Comparison of ENCODE assay signal across 33 cellular contexts in the genomic region with DNA sequence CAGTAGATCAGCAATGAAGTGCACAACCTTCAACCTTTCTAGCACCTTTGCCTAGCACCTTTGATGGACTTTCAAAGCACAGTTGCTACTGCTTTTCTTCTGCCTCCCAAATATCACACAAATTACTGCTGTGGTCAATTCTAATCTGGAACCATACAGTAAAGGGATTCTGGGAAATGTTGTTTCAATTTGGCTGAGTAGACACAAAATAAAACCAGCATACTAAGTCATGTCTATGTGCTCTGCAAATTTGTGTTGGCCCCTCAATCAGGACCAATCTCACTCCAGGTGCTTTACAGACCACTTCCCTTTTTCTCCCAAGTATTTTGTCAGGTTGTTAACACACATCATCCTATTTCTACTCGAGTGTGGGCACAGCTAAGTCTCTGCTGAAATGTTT. TPM values are rescaled to one million over a fixed set of nuclear protein-coding genes. Genes with fewer than 3 reads are reported as not detected.
"Had no signal": no experiment of that assay in that cellular context is flagged by ENCODE, and none has a peak within 500 bp of the region (broad histone marks: within the 10 kb centered on the region; RNA-seq: fewer than 3 reads in every experiment).

No MANE protein-coding gene starts in this region.

- H3K9me3 Mint-ChIP-seq: natural killer cell; nephron; neural progenitor cell; stimulated activated effector memory CD8-positive, alpha-beta T cell treated with anti-CD3 and anti-CD28 coated beads, Interleukin-12 subunit alpha, Interleukin-12 subunit beta, amount 100 ng/mL, for 72 hours; stimulated activated naive B cell treated with anti-CD40 and anti-IgM and Interleukin-4, amounts not matched to agents 10 μg/mL and 1 μg/mL and 100 μg/mL, for 72 hours; stimulated activated naive CD8-positive, alpha-beta T cell treated with anti-CD3 and anti-CD28 coated beads, Interleukin-15, Interleukin-2, amounts not matched to agents 100 ng/mL and 50 ng/mL, for 24 hours had no signal

- H3K27me3 Mint-ChIP-seq: progenitor cell of endocrine pancreas; stimulated activated naive B cell treated with anti-CD40 and anti-IgM and Interleukin-4, amounts not matched to agents 10 μg/mL and 1 μg/mL and 100 μg/mL, for 72 hours; stimulated activated naive CD8-positive, alpha-beta T cell treated with anti-CD3 and anti-CD28 coated beads, Interleukin-15, Interleukin-2, amounts not matched to agents 100 ng/mL and 50 ng/mL, for 24 hours had no signal

- H3K27me3 ChIP-seq: neural progenitor cell, ovary, spleen, stomach, thyroid gland, tibial nerve, upper lobe of left lung, vagina had no signal

- H3K4me1 Mint-ChIP-seq: natural killer cell; nephron; neural progenitor cell; stimulated activated effector memory CD8-positive, alpha-beta T cell treated with anti-CD3 and anti-CD28 coated beads, Interleukin-12 subunit alpha, Interleukin-12 subunit beta, amount 100 ng/mL, for 72 hours; stimulated activated naive B cell treated with anti-CD40 and anti-IgM and Interleukin-4, amounts not matched to agents 10 μg/mL and 1 μg/mL and 100 μg/mL, for 72 hours had no signal

- H3K9me3 ChIP-seq: ovary, psoas muscle, spleen, stomach, thoracic aorta, thyroid gland, tibial nerve, upper lobe of left lung, vagina had no signal

- H3K4me3 Mint-ChIP-seq: natural killer cell; nephron; neural progenitor cell; stimulated activated effector memory CD8-positive, alpha-beta T cell treated with anti-CD3 and anti-CD28 coated beads, Interleukin-12 subunit alpha, Interleukin-12 subunit beta, amount 100 ng/mL, for 72 hours; stimulated activated naive B cell treated with anti-CD40 and anti-IgM and Interleukin-4, amounts not matched to agents 10 μg/mL and 1 μg/mL and 100 μg/mL, for 72 hours; stimulated activated naive CD8-positive, alpha-beta T cell treated with anti-CD3 and anti-CD28 coated beads, Interleukin-15, Interleukin-2, amounts not matched to agents 100 ng/mL and 50 ng/mL, for 24 hours had no signal

- H3K36me3 Mint-ChIP-seq: natural killer cell; neural progenitor cell; stimulated activated effector memory CD8-positive, alpha-beta T cell treated with anti-CD3 and anti-CD28 coated beads, Interleukin-12 subunit alpha, Interleukin-12 subunit beta, amount 100 ng/mL, for 72 hours; stimulated activated naive B cell treated with anti-CD40 and anti-IgM and Interleukin-4, amounts not matched to agents 10 μg/mL and 1 μg/mL and 100 μg/mL, for 72 hours had no signal

- H2AFZ ChIP-seq: neural progenitor cell, parathyroid adenoma had no signal

- H3K27ac ChIP-seq: neural progenitor cell, ovary, parathyroid adenoma, psoas muscle, skin epidermis, spleen, stomach, thoracic aorta, thyroid gland, tibial nerve, upper lobe of left lung, vagina had no signal

- H3K79me2 ChIP-seq: parathyroid adenoma had no signal

- H3K4me3 ChIP-seq: neural progenitor cell, ovary, psoas muscle, skin epidermis, smooth muscle cell, spleen, stomach, thoracic aorta, thyroid gland, tibial nerve, upper lobe of left lung, vagina had no signal

- ATAC-seq: natural killer cell; psoas muscle; right cardiac atrium; sciatic nerve; stimulated activated naive B cell treated with anti-CD40 and anti-IgM and Interleukin-4, amounts not matched to agents 10 μg/mL and 1 μg/mL and 100 μg/mL, for 72 hours had no signal

- DNase-seq: natural killer cell; occipital lobe; ovary; posterior cingulate gyrus; psoas muscle; right cardiac atrium; spleen; stimulated activated CD4-positive, alpha-beta T cell treated with anti-CD3 and anti-CD28 coated beads, Interleukin-12 subunit alpha, Interleukin-12 subunit beta, amount 100 ng/mL, for 4 hours; stimulated activated CD4-positive, alpha-beta T cell treated with anti-CD3 and anti-CD28 coated beads, Interleukin-1b, Interleukin-23, amount 100 ng/mL, for 48 hours; stimulated activated CD4-positive, alpha-beta T cell treated with anti-CD3 and anti-CD28 coated beads, Interleukin-4, amount 100 ng/mL, for 1 hour; stimulated activated naive B cell treated with anti-CD40 and anti-IgM and Interleukin-4, amounts not matched to agents 10 μg/mL and 1 μg/mL and 100 μg/mL, for 72 hours; stimulated activated naive CD4-positive, alpha-beta T cell treated with Interleukin-2 at 50 U/mL for 16 hours; stomach; thyroid gland; trophoblast cell; upper lobe of left lung had no signal

- H3K4me2 ChIP-seq: neural progenitor cell, smooth muscle cell had no signal

- H3K36me3 ChIP-seq: neural progenitor cell, ovary, spleen, stomach, thoracic aorta, thyroid gland, tibial nerve, upper lobe of left lung, vagina had no signal

- H3K27ac Mint-ChIP-seq: natural killer cell; nephron; neural progenitor cell; progenitor cell of endocrine pancreas; stimulated activated effector memory CD8-positive, alpha-beta T cell treated with anti-CD3 and anti-CD28 coated beads, Interleukin-12 subunit alpha, Interleukin-12 subunit beta, amount 100 ng/mL, for 72 hours; stimulated activated naive B cell treated with anti-CD40 and anti-IgM and Interleukin-4, amounts not matched to agents 10 μg/mL and 1 μg/mL and 100 μg/mL, for 72 hours; stimulated activated naive CD8-positive, alpha-beta T cell treated with anti-CD3 and anti-CD28 coated beads, Interleukin-15, Interleukin-2, amounts not matched to agents 100 ng/mL and 50 ng/mL, for 24 hours had no signal

- H3K9ac ChIP-seq: neural progenitor cell, parathyroid adenoma had no signal

- H3K4me1 ChIP-seq: neural progenitor cell, parathyroid adenoma, psoas muscle, spleen, stomach, thyroid gland, tibial nerve, upper lobe of left lung, vagina had no signal

- FAIRE-seq: urothelium cell line had no signal

RNA-seq across cellular contexts. Expression of a gene that starts 38.3 kb away (rescaled TPM):
- total RNA-seq: natural killer cell, osteoblast, psoas muscle, renal cortical epithelial cell, right cardiac atrium, sciatic nerve, spleen, subcutaneous adipose tissue, thoracic aorta, tibial nerve, upper lobe of left lung, ureter, vagina had no signal
- polyA plus RNA-seq: ovary, right cardiac atrium, spleen, stomach had no signal
